8 cellular contexts compared by ENCODE assay signal in genomic region chr2:119431155-119431975, GRCh38. TPM values are rescaled to one million over a fixed set of nuclear protein-coding genes. Genes with fewer than 3 reads are reported as not detected.
DNase-seq lines count a peak whose midpoint lies in the region; ATAC-seq, FAIRE-seq and TF ChIP-seq lines count a peak whose summit lies in the region.

TSS of gene TMEM37 (plus strand) at chr2:119431854. CDS start at chr2:119431904, 50 bp downstream.

- ATAC-seq in HG03469 (IDR thresholded peaks at IDR 0.05; ENCODE audit: unreplicated experiment) = peak; percentile 72
- ATAC-seq in mucosa of descending colon = peak; percentile 66

- peak within 1 kb of the TSS; percentile 65 to 88 (median 87) for H3K27ac ChIP-seq in transverse colon

- intact Hi-C loops in mucosa of descending colon (cut with DNase I, micrococcal nuclease) = no loop called here
- intact Hi-C loops in transverse colon (cut with DNase I; ENCODE audit: low total_unique reads) = no loop called here

- 4 to 40% methylated on average over 4 to 59 of the region's 72 CpGs for WGBS in transverse colon (ENCODE audit: low coverage in 1 of 2), 2 donors

- no peak for TF ChIP-seq EP300 in transverse colon (IDR thresholded peaks at IDR 0.05; ENCODE audit: low read depth)

- H3K9me3 ChIP-seq in mucosa of descending colon (no peaks in the 10 kb centered on the region), transverse colon (no peaks in the 10 kb centered on the region)

- peak; percentile 65 for DNase-seq in NCI-H748 (lab: John Stamatoyannopoulos, UW; ENCODE audit: unreplicated experiment)
- no peak for DNase-seq in NCI-H748 treated with DMSO at 0.1 percent for 48 hours (lab: John Stamatoyannopoulos, UW)
- DNase-seq in GM20000 (ENCODE audit: low spot score) = peak; percentile 85
- peak; percentile 55 for DNase-seq in RCC 7860 (ENCODE audit: low spot score)
- peak; percentile 30 for DNase-seq in epidermal melanocyte (ENCODE audit: insufficient read length, low spot score)
- peak; percentile 81 to 89 (median 83) for DNase-seq in mucosa of descending colon
- peak; percentile 84 for DNase-seq in transverse colon

- no peak for TF ChIP-seq CTCF in GM20000 (IDR thresholded peaks at IDR 0.05; ENCODE audit: extremely low read depth, missing control alignments)
- no peak for TF ChIP-seq CTCF in mucosa of descending colon (IDR thresholded peaks at IDR 0.05)
- TF ChIP-seq CTCF in transverse colon (IDR thresholded peaks at IDR 0.05) = no peak

- no peaks in the 10 kb centered on the region for H3K36me3 ChIP-seq in mucosa of descending colon (ENCODE audit: low read depth)
- H3K36me3 ChIP-seq in transverse colon = no peaks in the 10 kb centered on the region

- H3K27me3 ChIP-seq in transverse colon = no peaks in the 10 kb centered on the region

- in situ Hi-C loops in transverse colon (cut with MboI; ENCODE audit: low pct_ligation_motif_present in 1 of 4, low pct_unique_long_range_greater_than_20kb in 1 of 4, low sequenced_read_pairs in 3 of 4) = no loop called here

- H3K4me3 ChIP-seq in mucosa of descending colon (peak within 1 kb of the TSS; percentile 26), transverse colon (peak within 1 kb of the TSS; percentile 48 to 68 (median 56))

- H3K4me1 ChIP-seq in mucosa of descending colon (ENCODE audit: low read depth) (peaks cover 75% of the 10 kb centered on the region), transverse colon (peaks cover 0 to 81% (median 53%) of the 10 kb centered on the region in 4 donors)

- peak; percentile 73 for TF ChIP-seq POLR2A in transverse colon (IDR thresholded peaks at IDR 0.05)

- FAIRE-seq in RCC 7860 (lab: Jason Lieb, UNC) = no peak

RNA-seq across cellular contexts. Expression of gene TMEM37, which starts in this region (rescaled TPM):
- total RNA-seq in mucosa of descending colon (100 to 1,000 TPM in 2 of 3 donors, 10 to 100 TPM in 1; 54.0 to 173 (median 100) TPM), transverse colon (100 to 1,000 TPM in 3 of 4 donors, 10 to 100 TPM in 1; 18.7 to 210 (median 157) TPM)
